Comparison of ENCODE assay signal across 8 cellular contexts in the genomic region with DNA sequence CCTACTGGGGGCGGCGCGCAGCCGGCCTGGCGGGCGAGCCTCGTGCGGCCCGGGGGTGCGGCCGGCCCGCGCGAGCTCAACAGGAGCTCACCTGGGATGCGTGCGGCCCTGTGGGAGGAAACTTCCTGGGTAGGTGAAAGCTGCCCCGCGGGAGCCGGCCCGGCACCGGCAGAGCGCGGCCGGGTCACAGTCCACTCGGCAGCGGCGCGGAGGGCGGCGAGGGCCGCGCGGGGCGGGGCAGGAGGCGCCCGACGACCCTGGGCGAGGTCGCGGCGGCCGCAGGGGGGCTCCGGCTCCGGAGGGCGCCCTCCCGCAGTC. TPM values are rescaled to one million over a fixed set of nuclear protein-coding genes. Genes with fewer than 3 reads are reported as not detected.
DNase-seq lines count a peak whose midpoint lies in the region; ATAC-seq, FAIRE-seq and TF ChIP-seq lines count a peak whose summit lies in the region.

No MANE protein-coding gene starts in this region.

- WGBS in GM12878 (ENCODE audit: insufficient coverage, insufficient replicate concordance, low lambda C conversion rate, missing lambda C conversion rate), result under 1% methylated on average over 32 of the region's 46 CpGs

- RAD21 ChIA-PET in GM12878 (lab: Charles Lee; ENCODE audit: unreplicated experiment), result interaction anchor here (1.0 to 6.0 kb wide), 9 partner anchors 10 to 249 kb away, joined by 3 to 111 read pairs (median 7); no protein-coding TSS in a partner anchor

- dilution Hi-C loops in keratinocyte (cut with MboI; ENCODE audit: extremely low pct_ligation_motif_present, low sequenced_read_pairs), result no loop called here

- peak; percentile 73 for DNase-seq in activated CD8-positive, alpha-beta memory T cell treated with anti-CD3 and anti-CD28 coated beads, Interleukin-2, amount 10 ng/mL, durations not matched to agents 7 days and 5 days
- no peak for DNase-seq in activated CD8-positive, alpha-beta memory T cell treated with anti-CD3 and anti-CD28 coated beads for 24 hours
- no peak for DNase-seq in SK-N-MC (ENCODE audit: low read depth, low spot score)
- DNase-seq in GM12878 (ENCODE audit: low read depth, low spot score), result no peak
- no peak for DNase-seq in keratinocyte (ENCODE audit: low read depth, low spot score)
- peak; percentile 39 for DNase-seq in stimulated activated CD4-positive, alpha-beta T cell treated with anti-CD3 and anti-CD28 coated beads, Interleukin-4, amount 100 ng/mL, for 24 hours
- no peak for DNase-seq in D721Med (ENCODE audit: insufficient read length, low spot score)

- no peak for TF ChIP-seq RAD21 in GM12878 (IDR thresholded peaks at IDR 0.05; ENCODE audit: insufficient read depth, low read depth, low read length)

- peak; percentile 64 for ATAC-seq in activated CD8-positive, alpha-beta memory T cell treated with anti-CD3 and anti-CD28 coated beads, Interleukin-2, amount 10 ng/mL, durations not matched to agents 7 days and 5 days
- ATAC-seq in HG02970 (IDR thresholded peaks at IDR 0.05; ENCODE audit: low FRiP score, unreplicated experiment) (peak; percentile 39), GM12878 (peak; percentile 36)

- H3K4me3 Mint-ChIP-seq in activated CD8-positive, alpha-beta memory T cell treated with anti-CD3 and anti-CD28 coated beads, Interleukin-2, amount 10 ng/mL, durations not matched to agents 7 days and 5 days, result peak overlapping the region; percentile 85

- POLR2A ChIA-PET in GM12878 (lab: Charles Lee), result interaction anchor here (0.5 to 5.6 kb wide), 8 partner anchors 9 to 283 kb away, joined by 3 to 83 read pairs (median 6); a partner anchor contains a TSS

- H3K27me3 Mint-ChIP-seq in activated CD8-positive, alpha-beta memory T cell treated with anti-CD3 and anti-CD28 coated beads, Interleukin-2, amount 10 ng/mL, durations not matched to agents 7 days and 5 days, result no peaks in the 10 kb centered on the region

- H3K4me3 ChIP-seq in SK-N-MC (peak overlapping the region; percentile 92), GM12878 (peak overlapping the region; percentile 95), keratinocyte (ENCODE audit: control insufficient read depth in 2 of 3, extremely low read depth in 1 of 3, insufficient read depth in 2 of 3, low read depth in 1 of 3, low read length in 3 of 3) (peak overlapping the region; percentile 71 to 85 (median 82))

- CTCF ChIA-PET in activated CD8-positive, alpha-beta memory T cell treated with anti-CD3 and anti-CD28 coated beads, Interleukin-2, amount 10 ng/mL, durations not matched to agents 7 days and 5 days (lab: Charles Lee), result interaction anchor here (0.9 to 1.6 kb wide), 3 partner anchors 16 to 51 kb away, joined by 3 to 4 read pairs (median 3); no protein-coding TSS in a partner anchor
- CTCF ChIA-PET in GM12878 (lab: Yijun Ruan, JAX), result interaction anchor here (2.3 kb wide), 1 partner anchor 13 kb away, joined by 9 read pairs; no protein-coding TSS in a partner anchor

- H3K9me3 ChIP-seq in SK-N-MC (ENCODE audit: low read depth, low read length) (no peaks in the 10 kb centered on the region), GM12878 (replicated peaks; ENCODE audit: control insufficient read depth, insufficient read depth, low read length) (no peaks in the 10 kb centered on the region), keratinocyte (ENCODE audit: control insufficient read depth, low read depth, low read length) (no peaks in the 10 kb centered on the region)

- peaks cover 4% of the 10 kb centered on the region for H3K36me3 Mint-ChIP-seq in activated CD8-positive, alpha-beta memory T cell treated with anti-CD3 and anti-CD28 coated beads, Interleukin-2, amount 10 ng/mL, durations not matched to agents 7 days and 5 days

- H3K27ac Mint-ChIP-seq in activated CD8-positive, alpha-beta memory T cell treated with anti-CD3 and anti-CD28 coated beads, Interleukin-2, amount 10 ng/mL, durations not matched to agents 7 days and 5 days, result peak overlapping the region; percentile 87

- in situ Hi-C loops in GM12878 (cut with MboI), result no loop called here

- TF ChIP-seq CTCF in GM12878 (IDR thresholded peaks at IDR 0.05 in 2 of 3, conservative IDR thresholded peaks at IDR 0.05 in 1 of 3; ENCODE audit: control insufficient read depth in 2 of 3, extremely low read depth in 1 of 3, insufficient read depth in 1 of 3, low read depth in 3 of 3, low read length in 3 of 3) (no peak), keratinocyte (optimal IDR thresholded peaks at IDR 0.05 in 1 of 3, IDR thresholded peaks at IDR 0.05 in 1 of 3, conservative IDR thresholded peaks at IDR 0.05 in 1 of 3; ENCODE audit: extremely low read depth in 1 of 3, insufficient read depth in 2 of 3, low read length in 3 of 3) (peak in 1 of 3 experiments; percentile 10), D721Med (IDR thresholded peaks at IDR 0.05; ENCODE audit: insufficient read depth, missing control alignments) (no peak)

- intact Hi-C loops in GM12878 (cut with micrococcal nuclease; ENCODE audit: unreplicated experiment), result loop anchor here (5.0 to 10.0 kb wide), 3 partner anchors 76 to 284 kb away; a partner anchor contains a TSS

- H4K20me1 ChIP-seq in GM12878 (ENCODE audit: control insufficient read depth, insufficient read depth), result no peaks in the 10 kb centered on the region
- H4K20me1 ChIP-seq in keratinocyte (ENCODE audit: control insufficient read depth, extremely low read depth, insufficient read depth, low read length), result no peaks in the 10 kb centered on the region

- H3K4me1 ChIP-seq in GM12878 (ENCODE audit: control insufficient read depth, insufficient read depth, low read length), result peaks cover 12% of the 10 kb centered on the region
- peaks cover 30% of the 10 kb centered on the region for H3K4me1 ChIP-seq in keratinocyte (ENCODE audit: control insufficient read depth, extremely low read depth, insufficient read depth, low read length)

- TF ChIP-seq EP300 in GM12878 (IDR thresholded peaks at IDR 0.05; ENCODE audit: borderline replicate concordance in 1 of 2, control insufficient read depth in 1 of 2, low read depth in 2 of 2, low read length in 2 of 2), result no peak

- H3K9ac ChIP-seq in SK-N-MC (ENCODE audit: insufficient read length) (peak overlapping the region; percentile 74), GM12878 (ENCODE audit: control insufficient read depth, insufficient read depth, low read length) (peak overlapping the region; percentile 99), keratinocyte (ENCODE audit: control insufficient read depth, extremely low read depth, insufficient read depth, low read length) (peak overlapping the region; percentile 94)

- H3K9me1 ChIP-seq in keratinocyte (ENCODE audit: control insufficient read depth, extremely low read depth, insufficient read depth, low read length), result no peaks in the 10 kb centered on the region

- peaks cover 53% of the 10 kb centered on the region for H3K4me1 Mint-ChIP-seq in activated CD8-positive, alpha-beta memory T cell treated with anti-CD3 and anti-CD28 coated beads, Interleukin-2, amount 10 ng/mL, durations not matched to agents 7 days and 5 days

- H3K27ac ChIP-seq in SK-N-MC (no peak overlapping the region), GM12878 (ENCODE audit: control insufficient read depth, insufficient read depth) (peak overlapping the region; percentile 83), keratinocyte (ENCODE audit: control insufficient read depth, insufficient read depth, low read length) (peak overlapping the region; percentile 83)

- no TSS peak for BruUV-seq in GM12878 (replicated peaks; lab: Mats Ljungman, UMichigan)

- no peaks in the 10 kb centered on the region for H3K9me3 Mint-ChIP-seq in activated CD8-positive, alpha-beta memory T cell treated with anti-CD3 and anti-CD28 coated beads, Interleukin-2, amount 10 ng/mL, durations not matched to agents 7 days and 5 days (ENCODE audit: low read depth)

- FAIRE-seq in GM12878 (lab: Jason Lieb, UNC) (no peak), keratinocyte (lab: Jason Lieb, UNC) (no peak), D721Med (lab: Jason Lieb, UNC) (no peak)

- H3K36me3 ChIP-seq in SK-N-MC (ENCODE audit: insufficient read depth, low read length) (no peaks in the 10 kb centered on the region), GM12878 (ENCODE audit: control insufficient read depth in 2 of 2, insufficient read depth in 2 of 2, low read length in 1 of 2) (peaks cover 0 to 3% of the 10 kb centered on the region in 2 experiments; a peak in 1 of 4 replicates), keratinocyte (ENCODE audit: control insufficient read depth in 2 of 2, extremely low read depth in 1 of 2, insufficient read depth in 2 of 2, low read length in 2 of 2) (no peaks in the 10 kb centered on the region)

- H3K27me3 ChIP-seq in GM12878 (replicated peaks in 1 of 2; ENCODE audit: control insufficient read depth in 2 of 2, insufficient read depth in 2 of 2, low read length in 1 of 2) (no peaks in the 10 kb centered on the region), keratinocyte (ENCODE audit: control insufficient read depth, extremely low read depth, insufficient read depth, low read length) (no peaks in the 10 kb centered on the region)

- peaks cover 54% of the 10 kb centered on the region for H3K79me2 ChIP-seq in GM12878 (ENCODE audit: control insufficient read depth, insufficient read depth, low read length)
- peaks cover 48% of the 10 kb centered on the region for H3K79me2 ChIP-seq in keratinocyte (ENCODE audit: control insufficient read depth, insufficient read depth, low read length)

- peak overlapping the region; percentile 88 for H3K4me2 ChIP-seq in GM12878 (ENCODE audit: control insufficient read depth, insufficient read depth)
- peak overlapping the region; percentile 74 for H3K4me2 ChIP-seq in keratinocyte (ENCODE audit: control insufficient read depth, extremely low read depth, insufficient read depth, low read depth, low read length)

- SMC1A ChIA-PET in GM12878 (lab: Charles Lee; ENCODE audit: uncharacterized antibody, unreplicated experiment), result interaction anchor here (1.0 to 7.2 kb wide), 4 partner anchors 14 to 30 kb away, joined by 5 to 147 read pairs (median 23); no protein-coding TSS in a partner anchor

- peak overlapping the region; percentile 59 for H2AFZ ChIP-seq in GM12878 (ENCODE audit: control insufficient read depth, low read depth, low read length)
- no peak overlapping the region for H2AFZ ChIP-seq in keratinocyte (ENCODE audit: control insufficient read depth, low read length)

- TF ChIP-seq POLR2A in GM12878 (IDR thresholded peaks at IDR 0.05; ENCODE audit: low read depth, low read length), result no peak

RNA-seq across cellular contexts. Expression of a gene that starts 0.4 kb away (rescaled TPM):
- total RNA-seq in activated CD8-positive, alpha-beta memory T cell treated with anti-CD3 and anti-CD28 coated beads, Interleukin-2, amount 10 ng/mL, durations not matched to agents 7 days and 5 days, result 10 to 100 TPM; 71.6 to 80.0 TPM
- total RNA-seq in GM12878 (2013; cell fraction: nucleolus; rRNA removed), result 323 and 356 TPM in 2 replicates
- total RNA-seq in GM12878 (2014; rRNA removed), result 53.4 and 65.1 TPM in 2 replicates
- total RNA-seq in GM12878 (2014; rRNA removed; fragmentation: Illumina TruSeq; extraction: Trizol), result 71.6 and 75.1 TPM in 2 replicates
- total RNA-seq in GM12878 (2021), result 87.8 and 88.2 TPM in 2 replicates
- polyA plus RNA-seq in GM12878 (2011; ENCODE audit: low read depth), result 19.0 TPM
- polyA plus RNA-seq in GM12878 (2011; rRNA removed), result 61.9 and 86.3 TPM in 2 replicates
- 23.5 and 33.2 TPM in 2 replicates for polyA plus RNA-seq in GM12878 (2011; cell fraction: cytosol; rRNA removed)
- polyA plus RNA-seq in GM12878 (2011; cell fraction: nucleus; rRNA removed), result 33.4 and 34.4 TPM in 2 replicates
- 27.6 and 33.8 TPM in 2 replicates for polyA plus RNA-seq in GM12878 (2012)
- 60.6 and 80.7 TPM in 2 replicates for polyA plus RNA-seq in GM12878 (2014; fragmentation: Illumina TruSeq; extraction: Trizol)
- polyA plus RNA-seq in GM12878 (2014; fragmentation: Nextera tagmentation; extraction: Ambion mirVana), result 10 to 100 TPM; 24.7 to 49.5 TPM
- polyA plus RNA-seq in GM12878 (2014; rRNA removed), result 37.6 and 43.3 TPM in 2 replicates
- 10 to 100 TPM; 55.5 to 57.1 TPM for polyA plus RNA-seq in GM12878 (2016; fragmentation: Nextera tagmentation; extraction: Ambion mirVana)
- polyA minus RNA-seq in GM12878 (2011; rRNA and poly(A)+ RNA removed), result 79.6 and 113 TPM in 2 replicates
- 37.7 and 45.4 TPM in 2 replicates for polyA minus RNA-seq in GM12878 (2011; cell fraction: cytosol; rRNA and poly(A)+ RNA removed)
- polyA minus RNA-seq in GM12878 (2011; cell fraction: nucleus; rRNA and poly(A)+ RNA removed), result 29.9 and 40.9 TPM in 2 replicates
- polyA plus RNA-seq in keratinocyte, result 19.4 to 35.3 TPM (median 33.2 TPM) in 3 replicates
- 19.7 TPM for polyA plus RNA-seq in keratinocyte (2011; ENCODE audit: low read depth)
- 18.5 and 34.7 TPM in 2 replicates for polyA plus RNA-seq in keratinocyte (2011; cell fraction: cytosol; rRNA removed)
- polyA plus RNA-seq in keratinocyte (2011; cell fraction: nucleus; rRNA removed), result 21.6 and 29.4 TPM in 2 replicates
- 20.2 and 20.4 TPM in 2 replicates for polyA plus RNA-seq in keratinocyte (2012; ENCODE audit: low replicate concordance)
- polyA minus RNA-seq in keratinocyte, result 9.4 to 59.2 TPM (median 30.4 TPM) in 3 replicates
- 37.0 TPM for polyA minus RNA-seq in keratinocyte (2011; cell fraction: cytosol; rRNA and poly(A)+ RNA removed)
- polyA minus RNA-seq in keratinocyte (2011; cell fraction: nucleus; rRNA and poly(A)+ RNA removed), result 20.6 and 38.0 TPM in 2 replicates

Comparison
In these comparisons a context has a peak if more than half of its experiments do, and no peak if none do; other contexts are left out.
1. DNase-seq: peak in activated CD8-positive, alpha-beta memory T cell treated with anti-CD3 and anti-CD28 coated beads, Interleukin-2, amount 10 ng/mL, durations not matched to agents 7 days and 5 days (single experiment) and stimulated activated CD4-positive, alpha-beta T cell treated with anti-CD3 and anti-CD28 coated beads, Interleukin-4, amount 100 ng/mL, for 24 hours (single experiment); none in activated CD8-positive, alpha-beta memory T cell treated with anti-CD3 and anti-CD28 coated beads for 24 hours (single experiment), SK-N-MC (single experiment), GM12878 (single experiment), keratinocyte (single experiment) and D721Med (single experiment).
2. Peak in every context shown above with its lines, with median percentiles within 50 percentile points of each other: ATAC-seq, H3K4me3 ChIP-seq and H3K9ac ChIP-seq.